Comparison of ENCODE assay signal across 20 cellular contexts in genomic region chr6:2387445-2387844, GRCh38.
DNase-seq lines count a peak whose midpoint lies in the region; ATAC-seq and FAIRE-seq lines count a peak whose summit lies in the region.
"Had no signal": no experiment of that assay in that cellular context is flagged by ENCODE, and none has a peak within 500 bp of the region (broad histone marks: within the 10 kb centered on the region; RNA-seq: fewer than 3 reads in every experiment).

No MANE protein-coding gene starts in this region.

- peaks cover 5% of the 10 kb centered on the region for H3K4me1 Mint-ChIP-seq in activated CD4-positive, alpha-beta T cell treated with anti-CD3 and anti-CD28 coated beads for 36 hours
- H3K4me1 Mint-ChIP-seq in activated naive CD4-positive, alpha-beta T cell treated with anti-CD3 and anti-CD28 coated beads, Interleukin-2, amount 50 U/mL, for 24 hours, result no peaks in the 10 kb centered on the region
- H3K4me1 Mint-ChIP-seq in activated naive CD4-positive, alpha-beta T cell treated with anti-CD3 and anti-CD28 coated beads, Interleukin-2, amount 10 ng/mL, durations not matched to agents 7 days and 5 days, result no peaks in the 10 kb centered on the region
- peaks cover 16% of the 10 kb centered on the region for H3K4me1 Mint-ChIP-seq in stimulated activated effector memory CD8-positive, alpha-beta T cell treated with anti-CD3 and anti-CD28 coated beads, Interleukin-12 subunit alpha, Interleukin-12 subunit beta, amount 100 ng/mL, for 72 hours

- H3K36me3 Mint-ChIP-seq in activated CD4-positive, alpha-beta T cell treated with anti-CD3 and anti-CD28 coated beads for 36 hours (ENCODE audit: low read depth), result peaks cover 2% of the 10 kb centered on the region
- H3K36me3 Mint-ChIP-seq in activated naive CD4-positive, alpha-beta T cell treated with anti-CD3 and anti-CD28 coated beads, Interleukin-2, amount 50 U/mL, for 24 hours, result peaks cover 4% of the 10 kb centered on the region
- no peaks in the 10 kb centered on the region for H3K36me3 Mint-ChIP-seq in activated naive CD4-positive, alpha-beta T cell treated with anti-CD3 and anti-CD28 coated beads, Interleukin-2, amount 10 ng/mL, durations not matched to agents 7 days and 5 days
- H3K36me3 Mint-ChIP-seq in activated naive CD4-positive, alpha-beta T cell treated with anti-CD3 and anti-CD28 coated beads, Interleukin-2, amount 50 U/mL, for 72 hours, result peaks cover 5 to 15% of the 10 kb centered on the region in 2 donors
- H3K36me3 Mint-ChIP-seq in stimulated activated effector memory CD8-positive, alpha-beta T cell treated with anti-CD3 and anti-CD28 coated beads, Interleukin-12 subunit alpha, Interleukin-12 subunit beta, amount 100 ng/mL, for 72 hours, result no peaks in the 10 kb centered on the region

- POLR2A ChIA-PET in activated CD4-positive, alpha-beta T cell treated with anti-CD3 and anti-CD28 coated beads for 36 hours (lab: Charles Lee), result no interaction called here

- peak overlapping the region; percentile 47 for H3K27ac Mint-ChIP-seq in activated CD4-positive, alpha-beta T cell treated with anti-CD3 and anti-CD28 coated beads for 36 hours
- H3K27ac Mint-ChIP-seq in activated naive CD4-positive, alpha-beta T cell treated with anti-CD3 and anti-CD28 coated beads, Interleukin-2, amount 50 U/mL, for 24 hours, result peak overlapping the region; percentile 73
- H3K27ac Mint-ChIP-seq in activated naive CD4-positive, alpha-beta T cell treated with anti-CD3 and anti-CD28 coated beads, Interleukin-2, amount 10 ng/mL, durations not matched to agents 7 days and 5 days, result no peak overlapping the region
- peak overlapping the region; percentile 26 to 59 for H3K27ac Mint-ChIP-seq in activated naive CD4-positive, alpha-beta T cell treated with anti-CD3 and anti-CD28 coated beads, Interleukin-2, amount 50 U/mL, for 72 hours
- no peak overlapping the region for H3K27ac Mint-ChIP-seq in stimulated activated effector memory CD8-positive, alpha-beta T cell treated with anti-CD3 and anti-CD28 coated beads, Interleukin-12 subunit alpha, Interleukin-12 subunit beta, amount 100 ng/mL, for 72 hours
- H3K27ac Mint-ChIP-seq: CD4-positive, alpha-beta T cell had no signal

- H3K4me3 Mint-ChIP-seq in activated CD4-positive, alpha-beta T cell treated with anti-CD3 and anti-CD28 coated beads for 36 hours, result no peak overlapping the region
- H3K4me3 Mint-ChIP-seq in activated naive CD4-positive, alpha-beta T cell treated with anti-CD3 and anti-CD28 coated beads, Interleukin-2, amount 50 U/mL, for 24 hours, result no peak overlapping the region
- no peak overlapping the region for H3K4me3 Mint-ChIP-seq in activated naive CD4-positive, alpha-beta T cell treated with anti-CD3 and anti-CD28 coated beads, Interleukin-2, amount 10 ng/mL, durations not matched to agents 7 days and 5 days
- H3K4me3 Mint-ChIP-seq in stimulated activated effector memory CD8-positive, alpha-beta T cell treated with anti-CD3 and anti-CD28 coated beads, Interleukin-12 subunit alpha, Interleukin-12 subunit beta, amount 100 ng/mL, for 72 hours, result no peak overlapping the region
- H3K4me3 Mint-ChIP-seq: CD4-positive, alpha-beta T cell had no signal

- intact Hi-C loops in activated CD4-positive, alpha-beta T cell treated with anti-CD3 and anti-CD28 coated beads for 36 hours (cut with DNase I, micrococcal nuclease), result no loop called here

- peak; percentile 84 for ATAC-seq in activated CD4-positive, alpha-beta T cell treated with anti-CD3 and anti-CD28 coated beads for 36 hours
- ATAC-seq in activated naive CD4-positive, alpha-beta T cell treated with anti-CD3 and anti-CD28 coated beads, Interleukin-2, amount 50 U/mL, for 72 hours, result peak; percentile 78 to 87
- peak; percentile 83 for ATAC-seq in stimulated activated effector memory CD8-positive, alpha-beta T cell treated with anti-CD3 and anti-CD28 coated beads, Interleukin-12 subunit alpha, Interleukin-12 subunit beta, amount 100 ng/mL, for 72 hours
- no peak for ATAC-seq in HG02870 (IDR thresholded peaks at IDR 0.05; ENCODE audit: unreplicated experiment)

- FAIRE-seq in RCC 7860 (lab: Jason Lieb, UNC), result no peak
- FAIRE-seq: H1 had no signal

- CTCF ChIA-PET in activated CD4-positive, alpha-beta T cell treated with anti-CD3 and anti-CD28 coated beads for 36 hours (lab: Charles Lee), result no interaction called here
- CTCF ChIA-PET in activated naive CD4-positive, alpha-beta T cell treated with anti-CD3 and anti-CD28 coated beads, Interleukin-2, amount 10 ng/mL, durations not matched to agents 7 days and 5 days (lab: Charles Lee), result no interaction called here

- peaks cover 2% of the 10 kb centered on the region for H3K27me3 Mint-ChIP-seq in activated CD4-positive, alpha-beta T cell treated with anti-CD3 and anti-CD28 coated beads for 36 hours
- no peaks in the 10 kb centered on the region for H3K27me3 Mint-ChIP-seq in activated naive CD4-positive, alpha-beta T cell treated with anti-CD3 and anti-CD28 coated beads, Interleukin-2, amount 50 U/mL, for 24 hours
- H3K27me3 Mint-ChIP-seq in activated naive CD4-positive, alpha-beta T cell treated with anti-CD3 and anti-CD28 coated beads, Interleukin-2, amount 10 ng/mL, durations not matched to agents 7 days and 5 days, result no peaks in the 10 kb centered on the region
- H3K27me3 Mint-ChIP-seq: CD4-positive, alpha-beta T cell had no signal

- H3K9me3 Mint-ChIP-seq in activated CD4-positive, alpha-beta T cell treated with anti-CD3 and anti-CD28 coated beads for 36 hours (ENCODE audit: low read depth), result peaks cover 12% of the 10 kb centered on the region
- H3K9me3 Mint-ChIP-seq in activated naive CD4-positive, alpha-beta T cell treated with anti-CD3 and anti-CD28 coated beads, Interleukin-2, amount 50 U/mL, for 24 hours, result no peaks in the 10 kb centered on the region
- no peaks in the 10 kb centered on the region for H3K9me3 Mint-ChIP-seq in activated naive CD4-positive, alpha-beta T cell treated with anti-CD3 and anti-CD28 coated beads, Interleukin-2, amount 10 ng/mL, durations not matched to agents 7 days and 5 days
- H3K9me3 Mint-ChIP-seq in activated naive CD4-positive, alpha-beta T cell treated with anti-CD3 and anti-CD28 coated beads, Interleukin-2, amount 50 U/mL, for 72 hours, result peaks cover 6 to 12% of the 10 kb centered on the region in 2 donors
- peaks cover 10% of the 10 kb centered on the region for H3K9me3 Mint-ChIP-seq in stimulated activated effector memory CD8-positive, alpha-beta T cell treated with anti-CD3 and anti-CD28 coated beads, Interleukin-12 subunit alpha, Interleukin-12 subunit beta, amount 100 ng/mL, for 72 hours
- H3K9me3 Mint-ChIP-seq: CD4-positive, alpha-beta T cell had no signal

- peak; percentile 48 for DNase-seq in activated CD4-positive, alpha-beta T cell treated with anti-CD3 and anti-CD28 coated beads for 36 hours
- no peak for DNase-seq in activated CD4-positive, alpha-beta T cell treated with anti-CD3 and anti-CD28 coated beads, Interleukin-2, amount 50 U/mL, for 1 hour
- DNase-seq in activated naive CD4-positive, alpha-beta T cell treated with anti-CD3 and anti-CD28 coated beads, Interleukin-2, amount 10 ng/mL, durations not matched to agents 7 days and 5 days, result no peak
- peak in 1 of 2 donors; percentile 7 for DNase-seq in activated naive CD4-positive, alpha-beta T cell treated with anti-CD3 and anti-CD28 coated beads, Interleukin-2, amount 50 U/mL, for 72 hours (ENCODE audit: low spot score in 2 of 2)
- DNase-seq in stimulated activated effector memory CD8-positive, alpha-beta T cell treated with anti-CD3 and anti-CD28 coated beads, Interleukin-12 subunit alpha, Interleukin-12 subunit beta, amount 100 ng/mL, for 72 hours (ENCODE audit: low spot score in 2 of 2), result no peak
- no peak for DNase-seq in RCC 7860 (ENCODE audit: low spot score)
- DNase-seq: 8988T; BE2C; CD4-positive, alpha-beta T cell; EL; KBM-7; NCI-H1436; NCI-H2029 treated with DMSO at 0.1 percent for 48 hours; NCI-H2171 treated with DMSO at 0.1 percent for 48 hours; NCI-H446 treated with DMSO at 0.1 percent for 48 hours; NCI-H748 treated with DMSO at 0.1 percent for 48 hours; OCI-M1 had no signal

Comparison
In these comparisons a context has a peak if more than half of its experiments do, and no peak if none do; other contexts are left out.
1. H3K27ac Mint-ChIP-seq: peak in activated CD4-positive, alpha-beta T cell treated with anti-CD3 and anti-CD28 coated beads for 36 hours (single experiment), activated naive CD4-positive, alpha-beta T cell treated with anti-CD3 and anti-CD28 coated beads, Interleukin-2, amount 50 U/mL, for 24 hours (single experiment) and activated naive CD4-positive, alpha-beta T cell treated with anti-CD3 and anti-CD28 coated beads, Interleukin-2, amount 50 U/mL, for 72 hours (2 of 2); none in activated naive CD4-positive, alpha-beta T cell treated with anti-CD3 and anti-CD28 coated beads, Interleukin-2, amount 10 ng/mL, durations not matched to agents 7 days and 5 days (single experiment) and stimulated activated effector memory CD8-positive, alpha-beta T cell treated with anti-CD3 and anti-CD28 coated beads, Interleukin-12 subunit alpha, Interleukin-12 subunit beta, amount 100 ng/mL, for 72 hours (single experiment).